19 cellular contexts compared by ENCODE assay signal in the genomic region with DNA sequence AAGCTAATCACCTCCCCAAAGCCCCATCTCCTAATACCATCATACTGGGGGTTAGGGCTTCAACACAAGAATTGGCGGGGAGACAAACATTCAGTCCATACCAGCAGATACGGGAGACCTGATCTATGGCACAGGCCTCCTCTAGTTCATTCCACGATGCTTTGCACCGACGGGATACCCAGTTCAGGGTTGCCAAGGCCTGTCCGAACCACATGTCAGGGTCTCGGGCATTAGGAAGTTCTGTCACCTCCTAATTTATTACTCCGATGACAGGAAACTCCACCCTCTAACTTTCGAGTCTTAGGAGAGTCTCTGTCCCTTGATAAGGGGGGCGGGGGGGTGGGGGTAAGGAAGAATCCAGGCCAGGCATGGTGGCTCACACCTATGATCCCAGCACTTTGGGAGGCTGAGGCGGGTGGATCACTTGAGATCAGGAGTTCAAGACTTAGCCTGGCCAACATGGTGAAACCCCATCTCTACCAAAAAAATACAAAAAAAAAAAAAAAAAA.
"Had no signal": no experiment of that assay in that cellular context is flagged by ENCODE, and none has a peak within 500 bp of the region (broad histone marks: within the 10 kb centered on the region; RNA-seq: fewer than 3 reads in every experiment).

No MANE protein-coding gene starts in this region.

- H3K4me3 ChIP-seq: colonic mucosa, heart left ventricle, psoas muscle, right lobe of liver, skin epidermis, tibial artery, upper lobe of left lung, vagina had no signal

- H3K79me2 ChIP-seq: parathyroid adenoma had no signal

- ATAC-seq: naive thymus-derived CD4-positive, alpha-beta T cell; psoas muscle had no signal

- H3K9ac ChIP-seq: parathyroid adenoma had no signal

- DNase-seq: colonic mucosa; effector CD8-positive, alpha-beta T cell; heart left ventricle; hippocampal formation; kidney glomerular epithelial cell; mammary epithelial cell; naive thymus-derived CD4-positive, alpha-beta T cell; nephron progenitor cell; psoas muscle; retina; right lobe of liver; stimulated activated CD4-positive, alpha-beta T cell treated with anti-CD3 and anti-CD28 coated beads, Interleukin-12 subunit alpha, Interleukin-12 subunit beta, amount 100 ng/mL, for 4 hours; stimulated activated naive CD4-positive, alpha-beta T cell; tibial artery; upper lobe of left lung had no signal

- H3K9me3 ChIP-seq: colonic mucosa, heart left ventricle, psoas muscle, right lobe of liver, tibial artery, upper lobe of left lung, vagina had no signal

- FAIRE-seq: frontal cortex had no signal

- H3K27me3 ChIP-seq: colonic mucosa, right lobe of liver, upper lobe of left lung, vagina had no signal

- H3K4me1 ChIP-seq: colonic mucosa, psoas muscle, right lobe of liver had no signal

- H3K27ac ChIP-seq: colonic mucosa, heart left ventricle, parathyroid adenoma, psoas muscle, right lobe of liver, tibial artery, upper lobe of left lung, vagina had no signal

- H2AFZ ChIP-seq: parathyroid adenoma had no signal

- H3K36me3 ChIP-seq: colonic mucosa, heart left ventricle, right lobe of liver, tibial artery, upper lobe of left lung, vagina had no signal
